ENCODE assay signal across 9 cellular contexts in the genomic region with DNA sequence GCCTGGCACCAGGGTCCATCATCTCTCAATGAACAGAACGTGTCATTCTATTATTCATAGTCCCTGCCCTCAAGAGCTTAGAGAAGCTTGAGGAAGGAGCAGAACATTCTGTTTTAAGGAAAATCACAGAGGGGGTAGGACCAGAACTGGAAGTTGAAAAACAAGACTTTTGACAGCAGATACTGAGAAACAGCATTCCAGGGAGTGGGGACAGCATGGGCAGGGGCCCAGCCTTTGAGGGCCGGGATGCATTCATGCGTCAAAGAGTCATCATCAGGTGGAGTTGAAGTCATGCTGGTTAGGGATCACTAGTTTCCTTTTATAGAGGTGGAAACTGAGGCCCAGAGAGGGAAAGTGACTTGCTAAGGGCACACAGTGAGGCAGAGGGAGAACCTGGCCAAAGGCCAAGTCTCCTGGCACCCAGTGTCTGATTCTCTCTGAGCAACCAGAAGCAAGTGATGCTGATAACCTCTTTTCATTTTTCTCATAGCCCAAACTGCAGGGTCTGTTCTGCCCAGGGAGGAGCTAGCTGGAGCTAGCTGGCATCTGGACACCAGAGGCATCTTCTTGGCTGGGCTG. TPM values are rescaled to one million over a fixed set of nuclear protein-coding genes. Genes with fewer than 3 reads are reported as not detected.
DNase-seq lines count a peak whose midpoint lies in the region; ATAC-seq and TF ChIP-seq lines count a peak whose summit lies in the region.
"Had no signal": no experiment of that assay in that cellular context is flagged by ENCODE, and none has a peak within 500 bp of the region (broad histone marks: within the 10 kb centered on the region; RNA-seq: fewer than 3 reads in every experiment).

No MANE protein-coding gene starts in this region.

- peaks cover 40 to 67% of the 10 kb centered on the region in 2 donors for H3K4me1 ChIP-seq in thoracic aorta (ENCODE audit: control insufficient read depth in 1 of 2, low read depth in 2 of 2)
- peaks cover 57% of the 10 kb centered on the region for H3K4me1 ChIP-seq in mucosa of descending colon (ENCODE audit: low read depth)

- H3K4me1 Mint-ChIP-seq in activated CD4-positive, alpha-beta T cell treated with anti-CD3 and anti-CD28 coated beads, Interleukin-2, amount 10 ng/mL, durations not matched to agents 7 days and 5 days: peaks cover 55% of the 10 kb centered on the region
- H3K4me1 Mint-ChIP-seq in immature natural killer cell: peaks cover 16% of the 10 kb centered on the region in 2 donors

- POLR2A ChIA-PET in activated CD4-positive, alpha-beta T cell treated with anti-CD3 and anti-CD28 coated beads, Interleukin-2, amount 10 ng/mL, durations not matched to agents 7 days and 5 days (lab: Charles Lee): no interaction called here
- POLR2A ChIA-PET in RWPE1 (lab: Yijun Ruan, JAX; ENCODE audit: low non-redundant PET): no interaction called here

- peaks cover 5% of the 10 kb centered on the region for H3K36me3 Mint-ChIP-seq in activated CD4-positive, alpha-beta T cell treated with anti-CD3 and anti-CD28 coated beads, Interleukin-2, amount 10 ng/mL, durations not matched to agents 7 days and 5 days (ENCODE audit: low read depth)
- H3K36me3 Mint-ChIP-seq in immature natural killer cell: no peaks in the 10 kb centered on the region

- H3K9me3 ChIP-seq in thoracic aorta (no peaks in the 10 kb centered on the region), mucosa of descending colon (no peaks in the 10 kb centered on the region)

- H3K27ac ChIP-seq in RWPE1 (peak overlapping the region; percentile 99), thoracic aorta (peak overlapping the region; percentile 92 to 94)

- peak overlapping the region; percentile 91 for H3K27ac Mint-ChIP-seq in activated CD4-positive, alpha-beta T cell treated with anti-CD3 and anti-CD28 coated beads, Interleukin-2, amount 10 ng/mL, durations not matched to agents 7 days and 5 days
- peak overlapping the region in 2 of 6 donors; percentile 12 to 81 for H3K27ac Mint-ChIP-seq in immature natural killer cell

- H3K4me3 Mint-ChIP-seq in activated CD4-positive, alpha-beta T cell treated with anti-CD3 and anti-CD28 coated beads, Interleukin-2, amount 10 ng/mL, durations not matched to agents 7 days and 5 days: peak overlapping the region; percentile 83
- H3K4me3 Mint-ChIP-seq in immature natural killer cell: peak overlapping the region in 3 of 5 donors; percentile 79 to 85 (median 81)

- H3K36me3 ChIP-seq in thoracic aorta: no peaks in the 10 kb centered on the region
- H3K36me3 ChIP-seq in mucosa of descending colon (ENCODE audit: low read depth): no peaks in the 10 kb centered on the region

- H3K27me3 ChIP-seq in thoracic aorta (replicated peaks; ENCODE audit: insufficient read depth): no peaks in the 10 kb centered on the region

- intact Hi-C loops in mucosa of descending colon (cut with DNase I, micrococcal nuclease): no loop called here

- CTCF ChIA-PET in activated CD4-positive, alpha-beta T cell treated with anti-CD3 and anti-CD28 coated beads, Interleukin-2, amount 10 ng/mL, durations not matched to agents 7 days and 5 days (lab: Charles Lee): interaction anchor here (0.9 to 2.8 kb wide), 4 partner anchors 9 to 164 kb away, joined by 3 to 10 read pairs (median 4); partner anchors contain the start of gene TOR2A
- CTCF ChIA-PET in RWPE1 (lab: Yijun Ruan, JAX): interaction anchor here (1.0 kb wide), 1 partner anchor 49 kb away, joined by 7 read pairs; no protein-coding TSS in a partner anchor

- H3K9me3 Mint-ChIP-seq in activated CD4-positive, alpha-beta T cell treated with anti-CD3 and anti-CD28 coated beads, Interleukin-2, amount 10 ng/mL, durations not matched to agents 7 days and 5 days: no peaks in the 10 kb centered on the region
- no peaks in the 10 kb centered on the region for H3K9me3 Mint-ChIP-seq in immature natural killer cell

- DNase-seq in activated CD4-positive, alpha-beta T cell treated with anti-CD3 and anti-CD28 coated beads, Interleukin-2, amount 10 ng/mL, durations not matched to agents 7 days and 5 days: no peak
- no peak for DNase-seq in activated CD4-positive, alpha-beta T cell treated with anti-CD3 and anti-CD28 coated beads, Interleukin-2, amount 50 U/mL, for 4 hours
- no peak for DNase-seq in RWPE1 (ENCODE audit: low spot score)
- DNase-seq in immature natural killer cell: no peak
- no peak for DNase-seq in thoracic aorta (ENCODE audit: low spot score)
- DNase-seq in mucosa of descending colon: no peak
- DNase-seq in KG1 (lab: John Stamatoyannopoulos, UW): no peak
- no peak for DNase-seq in OCI-M2 (lab: John Stamatoyannopoulos, UW; ENCODE audit: unreplicated experiment)
- DNase-seq: NCI-H524 treated with DMSO at 0.1 percent for 48 hours had no signal

- no peak for ATAC-seq in thoracic aorta (ENCODE audit: insufficient number of reproducible peaks, low FRiP score, low read depth)
- no peak for ATAC-seq in mucosa of descending colon

- H3K4me3 ChIP-seq in thoracic aorta: no peak overlapping the region
- no peak overlapping the region for H3K4me3 ChIP-seq in mucosa of descending colon

- no peaks in the 10 kb centered on the region for H3K27me3 Mint-ChIP-seq in activated CD4-positive, alpha-beta T cell treated with anti-CD3 and anti-CD28 coated beads, Interleukin-2, amount 10 ng/mL, durations not matched to agents 7 days and 5 days
- peaks cover 0 to 4% (median 1%) of the 10 kb centered on the region in 3 donors for H3K27me3 Mint-ChIP-seq in immature natural killer cell (ENCODE audit: low read depth in 3 of 3)

- TF ChIP-seq CTCF in RWPE1 (conservative IDR thresholded peaks at IDR 0.05; ENCODE audit: low read depth) (no peak), thoracic aorta (IDR thresholded peaks at IDR 0.05) (no peak), mucosa of descending colon (IDR thresholded peaks at IDR 0.05) (no peak)

RNA-seq across cellular contexts. Expression of gene STXBP1, which starts 41.5 kb away (rescaled TPM):
- 10 to 100 TPM; 12.1 to 17.7 TPM for total RNA-seq in activated CD4-positive, alpha-beta T cell treated with anti-CD3 and anti-CD28 coated beads, Interleukin-2, amount 10 ng/mL, durations not matched to agents 7 days and 5 days
- polyA plus RNA-seq in immature natural killer cell: under 1 TPM in 2 of 3 donors, not detected in 1; 0.59 to 0.99 TPM
- total RNA-seq in thoracic aorta: 10 to 100 TPM; 66.2 to 87.3 TPM
- total RNA-seq in mucosa of descending colon: 10 to 100 TPM; 11.8 to 37.1 (median 17.1) TPM
